ENCODE assay signal across 13 cellular contexts in the genomic region with DNA sequence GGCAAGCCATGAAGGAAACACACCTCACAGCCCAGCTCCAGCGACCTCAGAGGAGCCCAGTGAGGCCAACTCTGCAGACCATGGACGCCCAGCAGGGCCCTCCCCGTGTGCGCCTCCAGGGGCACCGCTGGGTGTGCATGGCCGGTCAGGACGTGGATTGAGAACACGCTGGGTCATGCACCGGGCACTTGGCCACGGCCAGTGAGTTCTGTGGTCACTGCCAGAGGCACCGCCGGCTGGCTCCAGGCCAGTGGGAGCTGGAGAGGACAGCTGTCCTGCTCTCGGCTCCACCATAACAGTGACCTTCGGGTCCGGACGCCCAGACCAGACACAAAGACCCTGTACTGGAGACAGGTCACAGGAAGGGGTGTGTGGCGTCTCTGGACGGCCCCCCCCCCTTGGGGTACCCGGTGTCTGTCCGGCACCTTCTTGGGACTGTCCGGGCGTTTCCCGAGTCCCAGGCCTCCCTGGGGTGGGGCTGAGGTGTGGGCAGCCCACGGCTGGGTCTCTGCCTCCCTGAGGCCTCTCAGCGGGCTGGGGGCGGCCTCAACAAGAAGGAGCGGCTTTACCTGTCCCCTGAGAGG. TPM values are rescaled to one million over a fixed set of nuclear protein-coding genes. Genes with fewer than 3 reads are reported as not detected.
DNase-seq lines count a peak whose midpoint lies in the region.
"Had no signal": no experiment of that assay in that cellular context is flagged by ENCODE, and none has a peak within 500 bp of the region (broad histone marks: within the 10 kb centered on the region; RNA-seq: fewer than 3 reads in every experiment).

No MANE protein-coding gene starts in this region.

- CTCF ChIA-PET in activated CD4-positive, alpha-beta memory T cell treated with anti-CD3 and anti-CD28 coated beads, Interleukin-2, amount 10 ng/mL, durations not matched to agents 7 days and 5 days (lab: Charles Lee): no interaction called here

- no peak overlapping the region for H3K27ac Mint-ChIP-seq in activated CD4-positive, alpha-beta memory T cell treated with anti-CD3 and anti-CD28 coated beads, Interleukin-2, amount 10 ng/mL, durations not matched to agents 7 days and 5 days
- H3K27ac Mint-ChIP-seq in activated T-helper 2 cell treated with anti-CD3 and anti-CD28 coated beads, Interferon-gamma antibody, Interleukin-2, Interleukin-4, amounts not matched to agents 10 μg/mL and 5 μg/mL and 100 μg/mL, durations not matched to agents 14 hours and 24 hours and 36 hours: no peak overlapping the region
- H3K27ac Mint-ChIP-seq: activated CD4-positive, alpha-beta T cell treated with anti-CD3 and anti-CD28 coated beads for 36 hours; immature natural killer cell; nephron had no signal

- no peaks in the 10 kb centered on the region for H3K27me3 Mint-ChIP-seq in activated CD4-positive, alpha-beta memory T cell treated with anti-CD3 and anti-CD28 coated beads, Interleukin-2, amount 10 ng/mL, durations not matched to agents 7 days and 5 days
- peaks cover 2% of the 10 kb centered on the region for H3K27me3 Mint-ChIP-seq in activated T-helper 2 cell treated with anti-CD3 and anti-CD28 coated beads, Interferon-gamma antibody, Interleukin-2, Interleukin-4, amounts not matched to agents 10 μg/mL and 5 μg/mL and 100 μg/mL, durations not matched to agents 14 hours and 24 hours and 36 hours (ENCODE audit: low read depth)

- no peaks in the 10 kb centered on the region for H3K36me3 Mint-ChIP-seq in activated CD4-positive, alpha-beta memory T cell treated with anti-CD3 and anti-CD28 coated beads, Interleukin-2, amount 10 ng/mL, durations not matched to agents 7 days and 5 days (ENCODE audit: low read depth)
- no peaks in the 10 kb centered on the region for H3K36me3 Mint-ChIP-seq in activated T-helper 2 cell treated with anti-CD3 and anti-CD28 coated beads, Interferon-gamma antibody, Interleukin-2, Interleukin-4, amounts not matched to agents 10 μg/mL and 5 μg/mL and 100 μg/mL, durations not matched to agents 14 hours and 24 hours and 36 hours (ENCODE audit: low read depth)
- H3K36me3 Mint-ChIP-seq: immature natural killer cell had no signal

- POLR2A ChIA-PET in activated CD4-positive, alpha-beta memory T cell treated with anti-CD3 and anti-CD28 coated beads, Interleukin-2, amount 10 ng/mL, durations not matched to agents 7 days and 5 days (lab: Charles Lee): no interaction called here

- intact Hi-C loops in activated T-helper 2 cell treated with anti-CD3 and anti-CD28 coated beads, Interferon-gamma antibody, Interleukin-2, Interleukin-4, amounts not matched to agents 10 μg/mL and 5 μg/mL and 100 μg/mL, durations not matched to agents 14 hours and 24 hours and 36 hours (cut with micrococcal nuclease): no loop called here

- H3K4me1 Mint-ChIP-seq in activated CD4-positive, alpha-beta memory T cell treated with anti-CD3 and anti-CD28 coated beads, Interleukin-2, amount 10 ng/mL, durations not matched to agents 7 days and 5 days: no peaks in the 10 kb centered on the region
- H3K4me1 Mint-ChIP-seq in activated T-helper 2 cell treated with anti-CD3 and anti-CD28 coated beads, Interferon-gamma antibody, Interleukin-2, Interleukin-4, amounts not matched to agents 10 μg/mL and 5 μg/mL and 100 μg/mL, durations not matched to agents 14 hours and 24 hours and 36 hours (ENCODE audit: low read depth): no peaks in the 10 kb centered on the region
- H3K4me1 Mint-ChIP-seq: activated CD4-positive, alpha-beta T cell treated with anti-CD3 and anti-CD28 coated beads for 36 hours; nephron had no signal

- no peak overlapping the region for H3K4me3 Mint-ChIP-seq in activated CD4-positive, alpha-beta memory T cell treated with anti-CD3 and anti-CD28 coated beads, Interleukin-2, amount 10 ng/mL, durations not matched to agents 7 days and 5 days
- H3K4me3 Mint-ChIP-seq in activated T-helper 2 cell treated with anti-CD3 and anti-CD28 coated beads, Interferon-gamma antibody, Interleukin-2, Interleukin-4, amounts not matched to agents 10 μg/mL and 5 μg/mL and 100 μg/mL, durations not matched to agents 14 hours and 24 hours and 36 hours (ENCODE audit: low read depth): no peak overlapping the region
- H3K4me3 Mint-ChIP-seq: activated CD4-positive, alpha-beta T cell treated with anti-CD3 and anti-CD28 coated beads for 36 hours; immature natural killer cell; nephron had no signal

- peak; percentile 11 for DNase-seq in EH (ENCODE audit: low read depth)
- DNase-seq in anterior cingulate cortex (lab: John Stamatoyannopoulos, UW): peak in 35 of 58 donors; percentile 6 to 80 (median 27)
- peak in 28 of 51 donors; percentile 7 to 62 (median 34) for DNase-seq in hypothalamus (lab: John Stamatoyannopoulos, UW)
- peak; percentile 46 for DNase-seq in putamen (ENCODE audit: low spot score)
- no peak for DNase-seq in RKO (ENCODE audit: low spot score)
- DNase-seq in activated CD4-positive, alpha-beta memory T cell treated with anti-CD3 and anti-CD28 coated beads, Interleukin-2, amount 10 ng/mL, durations not matched to agents 7 days and 5 days: no peak
- DNase-seq in activated naive CD4-positive, alpha-beta T cell treated with Interleukin-2 at 50 U/mL for 16 hours: no peak
- DNase-seq in activated T-helper 2 cell treated with anti-CD3 and anti-CD28 coated beads, Interferon-gamma antibody, Interleukin-2, Interleukin-4, amounts not matched to agents 10 μg/mL and 5 μg/mL and 100 μg/mL, durations not matched to agents 14 hours and 24 hours and 36 hours (ENCODE audit: low spot score): no peak
- DNase-seq: NCI-H2107; stimulated activated naive CD4-positive, alpha-beta T cell treated with Interleukin-2 at 50 U/mL for 16 hours had no signal

- H3K9me3 Mint-ChIP-seq in activated CD4-positive, alpha-beta memory T cell treated with anti-CD3 and anti-CD28 coated beads, Interleukin-2, amount 10 ng/mL, durations not matched to agents 7 days and 5 days: peaks cover 5% of the 10 kb centered on the region
- H3K9me3 Mint-ChIP-seq in activated T-helper 2 cell treated with anti-CD3 and anti-CD28 coated beads, Interferon-gamma antibody, Interleukin-2, Interleukin-4, amounts not matched to agents 10 μg/mL and 5 μg/mL and 100 μg/mL, durations not matched to agents 14 hours and 24 hours and 36 hours: no peaks in the 10 kb centered on the region
- H3K9me3 Mint-ChIP-seq: immature natural killer cell had no signal

RNA-seq across cellular contexts. Expression of gene NKX6-2, which starts 50.4 kb away (rescaled TPM):
- not detected for total RNA-seq in activated CD4-positive, alpha-beta memory T cell treated with anti-CD3 and anti-CD28 coated beads, Interleukin-2, amount 10 ng/mL, durations not matched to agents 7 days and 5 days
- total RNA-seq in activated T-helper 2 cell treated with anti-CD3 and anti-CD28 coated beads, Interferon-gamma antibody, Interleukin-2, Interleukin-4, amounts not matched to agents 10 μg/mL and 5 μg/mL and 100 μg/mL, durations not matched to agents 14 hours and 24 hours and 36 hours: not detected in 2 replicates
- total RNA-seq: activated CD4-positive, alpha-beta T cell treated with anti-CD3 and anti-CD28 coated beads for 36 hours had no signal

Comparison
In these comparisons a context has a peak if more than half of its experiments do, and no peak if none do; other contexts are left out.
1. DNase-seq: peak in EH (single experiment), anterior cingulate cortex (35 of 58), hypothalamus (28 of 51) and putamen (single experiment); none in RKO (single experiment), activated CD4-positive, alpha-beta memory T cell treated with anti-CD3 and anti-CD28 coated beads, Interleukin-2, amount 10 ng/mL, durations not matched to agents 7 days and 5 days (single experiment), activated naive CD4-positive, alpha-beta T cell treated with Interleukin-2 at 50 U/mL for 16 hours (single experiment) and activated T-helper 2 cell treated with anti-CD3 and anti-CD28 coated beads, Interferon-gamma antibody, Interleukin-2, Interleukin-4, amounts not matched to agents 10 μg/mL and 5 μg/mL and 100 μg/mL, durations not matched to agents 14 hours and 24 hours and 36 hours (single experiment).